17 cellular contexts compared by ENCODE assay signal in genomic region chr17:48627242-48627597, GRCh38. TPM values are rescaled to one million over a fixed set of nuclear protein-coding genes. Genes with fewer than 3 reads are reported as not detected.
DNase-seq lines count a peak whose midpoint lies in the region; ATAC-seq and TF ChIP-seq lines count a peak whose summit lies in the region.
"Had no signal": no experiment of that assay in that cellular context is flagged by ENCODE, and none has a peak within 500 bp of the region (broad histone marks: within the 10 kb centered on the region; RNA-seq: fewer than 3 reads in every experiment).

No MANE protein-coding gene starts in this region.

- H3K27me3 ChIP-seq in esophagus muscularis mucosa: peaks cover 0 to 100% (median 94%) of the 10 kb centered on the region in 4 donors

- H3K36me3 ChIP-seq in HEK293 (ENCODE audit: control insufficient read depth in 2 of 2, insufficient read depth in 1 of 2, low read length in 2 of 2) (peaks cover 0 to 33% of the 10 kb centered on the region in 2 experiments; a peak in 1 of 3 replicates), esophagus muscularis mucosa (no peaks in the 10 kb centered on the region)
- H3K36me3 ChIP-seq: brain microvascular endothelial cell, prostate gland, thoracic aorta had no signal

- intact Hi-C loops in natural killer cell (cut with micrococcal nuclease): no loop called here
- intact Hi-C loops in esophagus muscularis mucosa (cut with DNase I): no loop called here

- CTCF ChIA-PET in HEK293 (lab: Yijun Ruan, JAX) (interaction anchor here (0.5 to 5.0 kb wide), 4 partner anchors 9 to 413 kb away, joined by 4 to 37 read pairs (median 4); no protein-coding TSS in a partner anchor), RWPE1 (lab: Yijun Ruan, JAX) (no interaction called here)

- peaks cover 10% of the 10 kb centered on the region for H3K4me1 Mint-ChIP-seq in T-helper 2 cell treated with Interferon-gamma antibody and Interleukin-4, amounts not matched to agents 5 μg/mL and 100 μg/mL, for 36 hours (ENCODE audit: low read depth)
- H3K4me1 Mint-ChIP-seq in activated naive CD8-positive, alpha-beta T cell treated with anti-CD3 and anti-CD28 coated beads, Interleukin-2, amount 10 ng/mL, durations not matched to agents 7 days and 5 days: peaks cover 12% of the 10 kb centered on the region
- H3K4me1 Mint-ChIP-seq in natural killer cell: peaks cover 18 to 20% of the 10 kb centered on the region in 2 donors

- TF ChIP-seq EP300 in esophagus muscularis mucosa (IDR thresholded peaks at IDR 0.05): no peak

- H3K36me3 Mint-ChIP-seq in T-helper 2 cell treated with Interferon-gamma antibody and Interleukin-4, amounts not matched to agents 5 μg/mL and 100 μg/mL, for 36 hours (ENCODE audit: low read depth): no peaks in the 10 kb centered on the region
- no peaks in the 10 kb centered on the region for H3K36me3 Mint-ChIP-seq in activated naive CD8-positive, alpha-beta T cell treated with anti-CD3 and anti-CD28 coated beads, Interleukin-2, amount 10 ng/mL, durations not matched to agents 7 days and 5 days
- H3K36me3 Mint-ChIP-seq in natural killer cell: no peaks in the 10 kb centered on the region

- no peaks in the 10 kb centered on the region for H3K9me3 ChIP-seq in HEK293 (ENCODE audit: control insufficient read depth, insufficient read depth, low read depth, low read length)
- H3K9me3 ChIP-seq in esophagus muscularis mucosa: no peaks in the 10 kb centered on the region
- H3K9me3 ChIP-seq: prostate gland, thoracic aorta had no signal

- H3K27ac Mint-ChIP-seq in T-helper 2 cell treated with Interferon-gamma antibody and Interleukin-4, amounts not matched to agents 5 μg/mL and 100 μg/mL, for 36 hours: no peak overlapping the region
- no peak overlapping the region for H3K27ac Mint-ChIP-seq in activated naive CD8-positive, alpha-beta T cell treated with anti-CD3 and anti-CD28 coated beads, Interleukin-2, amount 10 ng/mL, durations not matched to agents 7 days and 5 days
- H3K27ac Mint-ChIP-seq in natural killer cell: no peak overlapping the region

- no peak for TF ChIP-seq POLR2A in esophagus muscularis mucosa (IDR thresholded peaks at IDR 0.05; ENCODE audit: low read depth)

- peak overlapping the region; percentile 83 for H3K4me3 Mint-ChIP-seq in T-helper 2 cell treated with Interferon-gamma antibody and Interleukin-4, amounts not matched to agents 5 μg/mL and 100 μg/mL, for 36 hours
- H3K4me3 Mint-ChIP-seq in activated naive CD8-positive, alpha-beta T cell treated with anti-CD3 and anti-CD28 coated beads, Interleukin-2, amount 10 ng/mL, durations not matched to agents 7 days and 5 days: peak overlapping the region; percentile 85
- peak overlapping the region; percentile 89 for H3K4me3 Mint-ChIP-seq in natural killer cell

- TF ChIP-seq CTCF in HEK293 (tag by site-specific recombination; IDR thresholded peaks at IDR 0.05): no peak
- no peak for TF ChIP-seq CTCF in natural killer cell (IDR thresholded peaks at IDR 0.05)
- no peak for TF ChIP-seq CTCF in esophagus muscularis mucosa (IDR thresholded peaks at IDR 0.05)
- no peak for TF ChIP-seq CTCF in RWPE1 (conservative IDR thresholded peaks at IDR 0.05; ENCODE audit: low read depth)

- H3K4me3 ChIP-seq in HEK293 (ENCODE audit: low read depth, low read length) (peak overlapping the region; percentile 78), esophagus muscularis mucosa (no peak overlapping the region)

- H3K27me3 Mint-ChIP-seq in T-helper 2 cell treated with Interferon-gamma antibody and Interleukin-4, amounts not matched to agents 5 μg/mL and 100 μg/mL, for 36 hours (ENCODE audit: low read depth): peaks cover 92% of the 10 kb centered on the region
- peaks cover 86% of the 10 kb centered on the region for H3K27me3 Mint-ChIP-seq in activated naive CD8-positive, alpha-beta T cell treated with anti-CD3 and anti-CD28 coated beads, Interleukin-2, amount 10 ng/mL, durations not matched to agents 7 days and 5 days
- peaks cover 80 to 90% of the 10 kb centered on the region in 2 donors for H3K27me3 Mint-ChIP-seq in natural killer cell (ENCODE audit: low read depth in 2 of 2)

- H3K9me3 Mint-ChIP-seq in T-helper 2 cell treated with Interferon-gamma antibody and Interleukin-4, amounts not matched to agents 5 μg/mL and 100 μg/mL, for 36 hours: no peaks in the 10 kb centered on the region
- no peaks in the 10 kb centered on the region for H3K9me3 Mint-ChIP-seq in activated naive CD8-positive, alpha-beta T cell treated with anti-CD3 and anti-CD28 coated beads, Interleukin-2, amount 10 ng/mL, durations not matched to agents 7 days and 5 days
- H3K9me3 Mint-ChIP-seq in natural killer cell: no peaks in the 10 kb centered on the region

- 32% methylated on average over 2 of the region's 2 CpGs for WGBS in esophagus muscularis mucosa

- peak overlapping the region; percentile 100 for H3K27ac ChIP-seq in HEK293 (ENCODE audit: extremely low read depth, low read depth, low read length)
- no peak overlapping the region for H3K27ac ChIP-seq in esophagus muscularis mucosa (replicated peaks in 1 of 4)
- no peak overlapping the region for H3K27ac ChIP-seq in RWPE1
- H3K27ac ChIP-seq: 22Rv1, brain microvascular endothelial cell, C4-2B, prostate gland had no signal

- H3K4me1 ChIP-seq in HEK293 (ENCODE audit: control insufficient read depth, insufficient read depth, low read length) (peaks cover 12% of the 10 kb centered on the region), esophagus muscularis mucosa (peaks cover 25 to 31% (median 26%) of the 10 kb centered on the region in 4 donors)

- DNase-seq in T-helper 2 cell treated with Interferon-gamma antibody and Interleukin-4, amounts not matched to agents 5 μg/mL and 100 μg/mL, for 36 hours (ENCODE audit: low spot score): no peak
- DNase-seq in T-helper 2 cell (no peak), natural killer cell (no peak), AG08396 (ENCODE audit: low spot score) (no peak), esophagus muscularis mucosa (ENCODE audit: extremely low spot score) (no peak), RWPE1 (ENCODE audit: low spot score) (no peak)
- DNase-seq in activated naive CD8-positive, alpha-beta T cell treated with anti-CD3 and anti-CD28 coated beads, Interleukin-2, amount 10 ng/mL, durations not matched to agents 7 days and 5 days: no peak
- DNase-seq: brain microvascular endothelial cell, DND-41, glutamatergic neuron, NCI-H2171 treated with DMSO at 0.1 percent for 48 hours had no signal

- ATAC-seq in activated naive CD8-positive, alpha-beta T cell treated with anti-CD3 and anti-CD28 coated beads, Interleukin-2, amount 10 ng/mL, durations not matched to agents 7 days and 5 days (ENCODE audit: low read depth): no peak
- ATAC-seq in natural killer cell: no peak

- POLR2A ChIA-PET in HEK293 (lab: Yijun Ruan, JAX): interaction anchor here (0.6 to 4.5 kb wide), 2 partner anchors 9 to 19 kb away, joined by 3 to 38 read pairs; no protein-coding TSS in a partner anchor
- POLR2A ChIA-PET in activated naive CD8-positive, alpha-beta T cell treated with anti-CD3 and anti-CD28 coated beads, Interleukin-2, amount 10 ng/mL, durations not matched to agents 7 days and 5 days (lab: Charles Lee): no interaction called here
- POLR2A ChIA-PET in RWPE1 (lab: Yijun Ruan, JAX; ENCODE audit: low non-redundant PET): no interaction called here

TF ChIP-seq in HEK293, 187 proteins besides CTCF, POLR2A, EP300 and RAD21 (continues in another document):
- TF ChIP-seq ZNF580 (tag by site-specific recombination; IDR thresholded peaks at IDR 0.05) (no peak), ZNF335 (tag by site-specific recombination; conservative IDR thresholded peaks at IDR 0.05) (no peak), ZNF747 (tag by site-specific recombination; IDR thresholded peaks at IDR 0.05) (no peak), ZNF366 (tag by site-specific recombination; conservative IDR thresholded peaks at IDR 0.05) (no peak), ZFP3 (tag by site-specific recombination; IDR thresholded peaks at IDR 0.05; ENCODE audit: low read depth) (no peak)

RNA-seq across cellular contexts. Expression of gene HOXB9, which starts 1.1 kb away (rescaled TPM):
- total RNA-seq in activated naive CD8-positive, alpha-beta T cell treated with anti-CD3 and anti-CD28 coated beads, Interleukin-2, amount 10 ng/mL, durations not matched to agents 7 days and 5 days: under 1 TPM; 0.11 to 0.23 TPM
- total RNA-seq in natural killer cell (1 to 10 TPM in 1 of 3 donors, under 1 TPM in 2; 0.12 to 1.0 (median 0.18) TPM), esophagus muscularis mucosa (not detected)
- total RNA-seq: liver, thoracic aorta had no signal

RNA-seq across cellular contexts. Expression of gene HOXB8, which starts 12.1 kb away (rescaled TPM):
- not detected for total RNA-seq in activated naive CD8-positive, alpha-beta T cell treated with anti-CD3 and anti-CD28 coated beads, Interleukin-2, amount 10 ng/mL, durations not matched to agents 7 days and 5 days
- total RNA-seq in natural killer cell: not detected
- not detected for total RNA-seq in esophagus muscularis mucosa
- total RNA-seq: liver had no signal

RNA-seq across cellular contexts. Expression of gene HOXB7, which starts 16.4 kb away (rescaled TPM):
- total RNA-seq in activated naive CD8-positive, alpha-beta T cell treated with anti-CD3 and anti-CD28 coated beads, Interleukin-2, amount 10 ng/mL, durations not matched to agents 7 days and 5 days: 1 to 10 TPM in 1 of 2 experiments, under 1 TPM in 1; 0.80 to 1.0 TPM
- total RNA-seq in natural killer cell (1 to 10 TPM in 1 of 3 donors, under 1 TPM in 2; 0.45 to 1.4 (median 0.97) TPM), esophagus muscularis mucosa (1 to 10 TPM in 1 of 4 donors, under 1 TPM in 3; 0.52 to 1.7 (median 0.66) TPM)

RNA-seq across cellular contexts. Expression of gene HOXB6, which starts 22.4 kb away (rescaled TPM):
- total RNA-seq in activated naive CD8-positive, alpha-beta T cell treated with anti-CD3 and anti-CD28 coated beads, Interleukin-2, amount 10 ng/mL, durations not matched to agents 7 days and 5 days: not detected
- total RNA-seq in natural killer cell (not detected), esophagus muscularis mucosa (1 to 10 TPM; 2.2 to 5.4 (median 2.9) TPM)

RNA-seq across cellular contexts. Expression of gene HOXB5, which starts 33.6 kb away (rescaled TPM):
- total RNA-seq in activated naive CD8-positive, alpha-beta T cell treated with anti-CD3 and anti-CD28 coated beads, Interleukin-2, amount 10 ng/mL, durations not matched to agents 7 days and 5 days: not detected
- total RNA-seq in natural killer cell (not detected), esophagus muscularis mucosa (under 1 TPM; 0.17 to 0.83 (median 0.36) TPM)
